Comparison of ENCODE assay signal across 1 cellular context in the genomic region with DNA sequence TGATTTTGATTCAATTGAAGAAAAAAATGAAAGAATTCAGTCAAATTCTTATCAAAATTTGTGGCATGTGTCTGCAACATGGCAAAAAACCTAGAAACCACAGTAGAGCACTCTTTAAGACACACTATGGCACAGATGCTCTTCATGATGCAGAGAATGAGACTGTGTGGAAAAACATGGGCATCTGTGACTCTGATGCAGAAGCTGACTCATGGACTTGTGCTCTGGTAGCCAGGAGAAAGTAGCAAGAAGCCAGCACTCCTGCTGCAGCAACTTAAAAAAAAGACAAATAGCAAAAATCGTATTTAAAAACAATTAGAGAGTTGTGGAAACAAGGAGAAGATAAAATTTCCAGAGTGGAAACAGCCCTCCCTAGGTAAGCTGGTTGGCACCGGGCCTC.
TF ChIP-seq lines count a peak whose summit lies in the region.

No MANE protein-coding gene starts in this region.

TF ChIP-seq in H1, 55 proteins besides CTCF, POLR2A, EP300 and RAD21:
- TF ChIP-seq NANOG (IDR thresholded peaks at IDR 0.05; ENCODE audit: insufficient read depth, low read depth, low read length, poor library complexity, severe bottlenecking): no peak
